In genomic region chr1:184972281-184973055, GRCh38 we compare ENCODE assay signal across 8 cellular contexts. TPM values are rescaled to one million over a fixed set of nuclear protein-coding genes. Genes with fewer than 3 reads are reported as not detected.
DNase-seq lines count a peak whose midpoint lies in the region; ATAC-seq and TF ChIP-seq lines count a peak whose summit lies in the region.

No MANE protein-coding gene starts in this region.

- H3K4me3 ChIP-seq in tibial nerve: peak overlapping the region; percentile 66 to 79 (median 76)
- no peak overlapping the region for H3K4me3 ChIP-seq in H7 (ENCODE audit: insufficient read depth, low read depth, low read length)

- H3K27ac Mint-ChIP-seq in activated T-cell treated with anti-CD3 and anti-CD28 coated beads, Interleukin-2, amount 50 U/mL, for 72 hours: peak overlapping the region; percentile 99
- H3K27ac Mint-ChIP-seq in activated T-helper 17 cell treated with anti-CD3 and anti-CD28 coated beads, Interleukin-2, amount 50 U/mL, for 72 hours: peak overlapping the region; percentile 97
- peak overlapping the region; percentile 82 to 97 (median 94) for H3K27ac Mint-ChIP-seq in immature natural killer cell

- no peak for TF ChIP-seq CTCF in tibial nerve (IDR thresholded peaks at IDR 0.05)

- WGBS in tibial nerve, 2 donors: 43 to 46% methylated on average over 4 of the region's 4 CpGs

- peaks cover 0 to 40% (median 10%) of the 10 kb centered on the region in 4 donors for H3K4me1 ChIP-seq in tibial nerve

- H3K9me3 Mint-ChIP-seq in activated T-cell treated with anti-CD3 and anti-CD28 coated beads, Interleukin-2, amount 50 U/mL, for 72 hours: no peaks in the 10 kb centered on the region
- no peaks in the 10 kb centered on the region for H3K9me3 Mint-ChIP-seq in activated T-helper 17 cell treated with anti-CD3 and anti-CD28 coated beads, Interleukin-2, amount 50 U/mL, for 72 hours
- H3K9me3 Mint-ChIP-seq in immature natural killer cell: no peaks in the 10 kb centered on the region

- peaks cover 9 to 10% of the 10 kb centered on the region in 2 donors for H3K36me3 Mint-ChIP-seq in activated T-cell treated with anti-CD3 and anti-CD28 coated beads, Interleukin-2, amount 50 U/mL, for 72 hours (ENCODE audit: insufficient read depth in 2 of 2)
- peaks cover 15% of the 10 kb centered on the region for H3K36me3 Mint-ChIP-seq in activated T-helper 17 cell treated with anti-CD3 and anti-CD28 coated beads, Interleukin-2, amount 50 U/mL, for 72 hours (ENCODE audit: low read depth)
- no peaks in the 10 kb centered on the region for H3K36me3 Mint-ChIP-seq in immature natural killer cell

- ATAC-seq in activated T-cell treated with anti-CD3 and anti-CD28 coated beads, Interleukin-2, amount 50 U/mL, for 72 hours (replicated peaks in 1 of 2): peak in 1 of 2 donors; percentile 38
- ATAC-seq in activated T-helper 17 cell treated with anti-CD3 and anti-CD28 coated beads, Interleukin-2, amount 50 U/mL, for 72 hours (replicated peaks): peak; percentile 34
- ATAC-seq in HG02763 (IDR thresholded peaks at IDR 0.05; ENCODE audit: unreplicated experiment): no peak

- peaks cover 32% of the 10 kb centered on the region for H3K27me3 Mint-ChIP-seq in activated T-cell treated with anti-CD3 and anti-CD28 coated beads, Interleukin-2, amount 50 U/mL, for 72 hours (ENCODE audit: low read depth)
- H3K27me3 Mint-ChIP-seq in activated T-helper 17 cell treated with anti-CD3 and anti-CD28 coated beads, Interleukin-2, amount 50 U/mL, for 72 hours: peaks cover 4% of the 10 kb centered on the region
- peaks cover 0 to 4% (median 1%) of the 10 kb centered on the region in 3 donors for H3K27me3 Mint-ChIP-seq in immature natural killer cell (ENCODE audit: low read depth in 3 of 3)

- no peak for DNase-seq in activated T-cell treated with anti-CD3 and anti-CD28 coated beads, Interleukin-2, amount 50 U/mL, for 72 hours
- DNase-seq in activated T-cell treated with anti-CD3 and anti-CD28 coated beads, Interleukin-2, amount 50 U/mL, for 1 hour: no peak
- DNase-seq in immature natural killer cell: no peak
- no peak for DNase-seq in tibial nerve (ENCODE audit: low spot score in 2 of 2)
- DNase-seq in NCI-H2029 (lab: John Stamatoyannopoulos, UW): no peak
- DNase-seq in H7: no peak

- peak overlapping the region; percentile 94 to 97 for H3K4me3 Mint-ChIP-seq in activated T-cell treated with anti-CD3 and anti-CD28 coated beads, Interleukin-2, amount 50 U/mL, for 72 hours
- peak overlapping the region; percentile 89 for H3K4me3 Mint-ChIP-seq in activated T-helper 17 cell treated with anti-CD3 and anti-CD28 coated beads, Interleukin-2, amount 50 U/mL, for 72 hours
- peak overlapping the region; percentile 96 to 98 (median 97) for H3K4me3 Mint-ChIP-seq in immature natural killer cell

- H3K36me3 ChIP-seq in tibial nerve: no peaks in the 10 kb centered on the region
- no peaks in the 10 kb centered on the region for H3K36me3 ChIP-seq in H7 (replicated peaks; ENCODE audit: control insufficient read depth, insufficient read depth, low read length)

- H3K27ac ChIP-seq in tibial nerve: peak overlapping the region; percentile 77 to 87 (median 80)

- H3K27me3 ChIP-seq in tibial nerve (no peaks in the 10 kb centered on the region), H7 (ENCODE audit: control insufficient read depth, insufficient read depth, low read length) (peaks cover 38% of the 10 kb centered on the region)

- H3K4me1 Mint-ChIP-seq in activated T-cell treated with anti-CD3 and anti-CD28 coated beads, Interleukin-2, amount 50 U/mL, for 72 hours (ENCODE audit: low read depth): peaks cover 71% of the 10 kb centered on the region
- peaks cover 27% of the 10 kb centered on the region for H3K4me1 Mint-ChIP-seq in activated T-helper 17 cell treated with anti-CD3 and anti-CD28 coated beads, Interleukin-2, amount 50 U/mL, for 72 hours
- peaks cover 50 to 54% of the 10 kb centered on the region in 2 donors for H3K4me1 Mint-ChIP-seq in immature natural killer cell

- TF ChIP-seq EP300 in tibial nerve (IDR thresholded peaks at IDR 0.05): no peak

- TF ChIP-seq POLR2A in tibial nerve (IDR thresholded peaks at IDR 0.05): no peak

- H3K9me3 ChIP-seq in tibial nerve: no peaks in the 10 kb centered on the region

RNA-seq across cellular contexts. Expression of gene NIBAN1, which starts 1.8 kb away (rescaled TPM):
- total RNA-seq in activated T-cell treated with anti-CD3 and anti-CD28 coated beads, Interleukin-2, amount 50 U/mL, for 72 hours: 10 to 100 TPM; 49.4 to 53.0 TPM
- 10 to 100 TPM; 23.7 to 58.8 TPM for total RNA-seq in activated T-helper 17 cell treated with anti-CD3 and anti-CD28 coated beads, Interleukin-2, amount 50 U/mL, for 72 hours
- polyA plus RNA-seq in immature natural killer cell: 10 to 100 TPM in 2 of 3 donors, 1 to 10 TPM in 1; 6.3 to 24.7 (median 19.0) TPM
- 10 to 100 TPM; 17.7 to 26.4 (median 22.1) TPM for total RNA-seq in tibial nerve
- total RNA-seq in H7 (2014; rRNA removed; shearing (Covaris generic)): 3.6 and 3.8 TPM in 2 replicates
